8 cellular contexts compared by ENCODE assay signal in genomic region chr4:85127653-85128052, GRCh38.
A peak's percentile ranks its signal among the peaks of the same experiment; 100 is the strongest.
DNase-seq lines count a peak whose midpoint lies in the region; ATAC-seq lines count a peak whose summit lies in the region.

No MANE protein-coding gene starts in this region.

- intact Hi-C loops in aorta (cut with DNase I), result no loop called here

- H3K9me3 ChIP-seq in aorta (ENCODE audit: control insufficient read depth, low read length), result no peaks in the 10 kb centered on the region

- H3K36me3 ChIP-seq in aorta (ENCODE audit: control insufficient read depth in 1 of 2, insufficient read depth in 2 of 2, low read length in 1 of 2), result no peaks in the 10 kb centered on the region

- H3K4me3 ChIP-seq in aorta (ENCODE audit: low read length in 2 of 2), result no peak overlapping the region

- H3K27ac ChIP-seq in aorta (ENCODE audit: low read depth in 1 of 2, low read length in 2 of 2), result no peak overlapping the region

- H3K27me3 ChIP-seq in aorta (ENCODE audit: control insufficient read depth in 1 of 2, insufficient read depth in 2 of 2, low read length in 1 of 2), result no peaks in the 10 kb centered on the region

- no peaks in the 10 kb centered on the region for H3K4me1 ChIP-seq in aorta (ENCODE audit: control insufficient read depth in 1 of 2, insufficient read depth in 2 of 2, low read length in 2 of 2)

- peak; percentile 18 to 22 for DNase-seq in SHP77 (lab: John Stamatoyannopoulos, UW)
- DNase-seq in SHP77 treated with DMSO at 0.1 percent for 48 hours (lab: John Stamatoyannopoulos, UW), result no peak
- DNase-seq in HPDE6-E6E7 (ENCODE audit: extremely low spot score), result peak; percentile 60
- peak; percentile 11 for DNase-seq in activated naive CD8-positive, alpha-beta T cell treated with anti-CD3 and anti-CD28 coated beads for 36 hours
- peak; percentile 60 for DNase-seq in kidney tubule cell (ENCODE audit: low spot score)
- DNase-seq in effector CD8-positive, alpha-beta T cell (lab: John Stamatoyannopoulos, UW), result no peak
- DNase-seq in aorta, result no peak

- no peaks in the 10 kb centered on the region for H3K9me3 Mint-ChIP-seq in activated naive CD8-positive, alpha-beta T cell treated with anti-CD3 and anti-CD28 coated beads for 36 hours

- H3K4me3 Mint-ChIP-seq in activated naive CD8-positive, alpha-beta T cell treated with anti-CD3 and anti-CD28 coated beads for 36 hours, result no peak overlapping the region

- peak; percentile 96 for ATAC-seq in GM21576 (IDR thresholded peaks at IDR 0.05; ENCODE audit: unreplicated experiment)
- ATAC-seq in aorta (ENCODE audit: low FRiP score), result no peak

- H3K4me1 Mint-ChIP-seq in activated naive CD8-positive, alpha-beta T cell treated with anti-CD3 and anti-CD28 coated beads for 36 hours, result no peaks in the 10 kb centered on the region

- no peak overlapping the region for H3K27ac Mint-ChIP-seq in activated naive CD8-positive, alpha-beta T cell treated with anti-CD3 and anti-CD28 coated beads for 36 hours

- WGBS in aorta, 2 donors, result 31 to 33% methylated on average over 10 of the region's 10 CpGs

- H3K27me3 Mint-ChIP-seq in activated naive CD8-positive, alpha-beta T cell treated with anti-CD3 and anti-CD28 coated beads for 36 hours, result no peaks in the 10 kb centered on the region

- no peaks in the 10 kb centered on the region for H3K36me3 Mint-ChIP-seq in activated naive CD8-positive, alpha-beta T cell treated with anti-CD3 and anti-CD28 coated beads for 36 hours

Comparison
In these comparisons a context has a peak if more than half of its experiments do, and no peak if none do; other contexts are left out.
1. DNase-seq: peak in SHP77 (2 of 2), HPDE6-E6E7 (single experiment), activated naive CD8-positive, alpha-beta T cell treated with anti-CD3 and anti-CD28 coated beads for 36 hours (single experiment) and kidney tubule cell (single experiment); none in SHP77 treated with DMSO at 0.1 percent for 48 hours (single experiment), effector CD8-positive, alpha-beta T cell (single experiment) and aorta (0 of 2).